Comparison of ENCODE assay signal across 26 cellular contexts in the genomic region with DNA sequence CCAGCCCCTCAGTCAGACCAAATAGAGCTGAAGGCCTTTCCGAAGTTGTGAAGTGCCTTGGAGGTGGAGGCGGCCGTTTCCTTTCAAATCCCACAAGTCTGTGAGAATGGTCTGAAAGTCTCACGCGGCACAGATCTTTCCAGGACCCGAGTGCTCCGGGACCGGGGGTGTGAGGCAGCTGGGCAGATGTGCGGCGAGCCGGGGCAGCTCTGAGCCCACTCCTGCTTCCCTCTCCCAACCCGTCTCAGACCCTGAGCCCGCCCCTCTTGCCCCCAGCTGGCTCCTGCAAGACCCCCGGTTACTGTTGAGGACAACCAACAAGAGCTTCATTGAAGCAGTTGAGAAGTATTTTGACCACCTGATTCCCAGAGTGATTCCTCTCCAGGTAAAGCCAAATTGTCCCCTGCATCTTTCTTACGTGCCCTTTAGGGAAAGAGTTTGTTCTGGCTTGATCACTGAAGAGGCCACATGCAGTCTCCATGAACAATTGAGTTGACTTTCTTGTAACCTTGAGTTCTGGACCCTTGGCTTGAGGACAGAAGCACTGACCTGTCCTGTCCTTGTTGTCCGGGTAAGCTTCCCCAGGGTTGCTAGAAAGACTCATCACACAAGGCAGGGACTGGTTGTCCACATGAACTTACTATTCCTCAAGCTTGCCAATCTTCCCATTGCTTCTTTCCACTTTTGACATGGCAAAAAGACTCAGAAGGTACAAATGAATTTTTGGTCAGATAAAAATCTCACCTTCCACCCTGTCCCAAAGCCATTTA. TPM values are rescaled to one million over a fixed set of nuclear protein-coding genes. Genes with fewer than 3 reads are reported as not detected.
DNase-seq lines count a peak whose midpoint lies in the region; ATAC-seq, FAIRE-seq and TF ChIP-seq lines count a peak whose summit lies in the region.
"Had no signal": no experiment of that assay in that cellular context is flagged by ENCODE, and none has a peak within 500 bp of the region (broad histone marks: within the 10 kb centered on the region; RNA-seq: fewer than 3 reads in every experiment).

No MANE protein-coding gene starts in this region.

- peak; percentile 28 for FAIRE-seq in bronchial epithelial cell (lab: Jason Lieb, UNC)
- FAIRE-seq: A204.1, D721Med, GM12891, GM19239, H1 had no signal

- H3K27ac Mint-ChIP-seq in T-helper 2 cell treated with Interferon-gamma antibody and Interleukin-4, amounts not matched to agents 5 μg/mL and 100 μg/mL, for 36 hours, result no peak overlapping the region
- H3K27ac Mint-ChIP-seq: B cell; CD14-positive monocyte; CD4-positive, alpha-beta T cell; CD8-positive, alpha-beta memory T cell had no signal

- H3K9me3 ChIP-seq in right atrium auricular region (no peaks in the 10 kb centered on the region), vagina (no peaks in the 10 kb centered on the region)

- TF ChIP-seq POLR2A in vagina (IDR thresholded peaks at IDR 0.05), result no peak

- H3K27me3 Mint-ChIP-seq in T-helper 2 cell treated with Interferon-gamma antibody and Interleukin-4, amounts not matched to agents 5 μg/mL and 100 μg/mL, for 36 hours (ENCODE audit: low read depth), result no peaks in the 10 kb centered on the region
- H3K27me3 Mint-ChIP-seq: CD4-positive, alpha-beta T cell had no signal

- H3K27ac ChIP-seq in right atrium auricular region, result no peak overlapping the region
- H3K27ac ChIP-seq in vagina, result no peak overlapping the region
- H3K27ac ChIP-seq: 22Rv1, BLaER1, GM23248 had no signal

- TF ChIP-seq CTCF in right atrium auricular region (IDR thresholded peaks at IDR 0.05) (no peak), bronchial epithelial cell (IDR thresholded peaks at IDR 0.05; ENCODE audit: insufficient read depth, low read length, severe bottlenecking) (no peak), vagina (IDR thresholded peaks at IDR 0.05) (no peak)

- no peaks in the 10 kb centered on the region for H3K27me3 ChIP-seq in right atrium auricular region
- H3K27me3 ChIP-seq in bronchial epithelial cell (ENCODE audit: control insufficient read depth, insufficient read depth, low read length), result no peaks in the 10 kb centered on the region
- H3K27me3 ChIP-seq in vagina, result no peaks in the 10 kb centered on the region

- H3K4me3 ChIP-seq in right atrium auricular region (no peak overlapping the region), bronchial epithelial cell (ENCODE audit: low read depth, low read length) (no peak overlapping the region), vagina (no peak overlapping the region)
- H3K4me3 ChIP-seq: BLaER1, GM23248 had no signal

- H3K4me3 Mint-ChIP-seq in T-helper 2 cell treated with Interferon-gamma antibody and Interleukin-4, amounts not matched to agents 5 μg/mL and 100 μg/mL, for 36 hours, result no peak overlapping the region
- H3K4me3 Mint-ChIP-seq: B cell; CD14-positive monocyte; CD4-positive, alpha-beta T cell; CD8-positive, alpha-beta memory T cell had no signal

- H3K36me3 ChIP-seq in right atrium auricular region, result no peaks in the 10 kb centered on the region
- H3K36me3 ChIP-seq in bronchial epithelial cell (ENCODE audit: control insufficient read depth, insufficient read depth, low read length), result no peaks in the 10 kb centered on the region
- no peaks in the 10 kb centered on the region for H3K36me3 ChIP-seq in vagina
- H3K36me3 ChIP-seq: BLaER1 had no signal

- intact Hi-C loops in Right ventricle myocardium superior (cut with DNase I), result no loop called here
- intact Hi-C loops in vagina (cut with DNase I), result no loop called here

- no peak for ATAC-seq in Right ventricle myocardium superior (ENCODE audit: poor library complexity)
- ATAC-seq in GM18907 (IDR thresholded peaks at IDR 0.05; ENCODE audit: unreplicated experiment), result no peak
- no peak for ATAC-seq in HG03025 (IDR thresholded peaks at IDR 0.05; ENCODE audit: low FRiP score, unreplicated experiment)

- no peaks in the 10 kb centered on the region for H3K4me1 ChIP-seq in right atrium auricular region
- no peaks in the 10 kb centered on the region for H3K4me1 ChIP-seq in vagina
- H3K4me1 ChIP-seq: BLaER1 had no signal

- peaks cover 3% of the 10 kb centered on the region for H3K9me3 Mint-ChIP-seq in T-helper 2 cell treated with Interferon-gamma antibody and Interleukin-4, amounts not matched to agents 5 μg/mL and 100 μg/mL, for 36 hours
- H3K9me3 Mint-ChIP-seq: CD4-positive, alpha-beta T cell had no signal

- H3K36me3 Mint-ChIP-seq in T-helper 2 cell treated with Interferon-gamma antibody and Interleukin-4, amounts not matched to agents 5 μg/mL and 100 μg/mL, for 36 hours (ENCODE audit: low read depth), result peaks cover 8% of the 10 kb centered on the region
- H3K36me3 Mint-ChIP-seq: CD14-positive monocyte; CD8-positive, alpha-beta memory T cell had no signal

- DNase-seq in T-helper 2 cell treated with Interferon-gamma antibody and Interleukin-4, amounts not matched to agents 5 μg/mL and 100 μg/mL, for 36 hours (ENCODE audit: low spot score), result peak; percentile 2
- DNase-seq in T-helper 2 cell (no peak), right atrium auricular region (ENCODE audit: low spot score) (peak; percentile 47), Right ventricle myocardium superior (no peak), bronchial epithelial cell (ENCODE audit: low read depth) (no peak), vagina (ENCODE audit: extremely low spot score in 2 of 2) (peak; percentile 65 to 84)
- DNase-seq: CD4-positive, alpha-beta T cell; CD8-positive, alpha-beta memory T cell; DMS 273 treated with DMSO at 0.1 percent for 48 hours; DMS79; EL; GDM1; GM23248; H7; HCEC 1CT had no signal

- peaks cover 12% of the 10 kb centered on the region for H3K4me1 Mint-ChIP-seq in T-helper 2 cell treated with Interferon-gamma antibody and Interleukin-4, amounts not matched to agents 5 μg/mL and 100 μg/mL, for 36 hours (ENCODE audit: low read depth)
- H3K4me1 Mint-ChIP-seq: B cell; CD14-positive monocyte; CD8-positive, alpha-beta memory T cell had no signal

RNA-seq across cellular contexts. Expression of a gene that starts 7.5 kb away (rescaled TPM):
- total RNA-seq in right atrium auricular region, result not detected
- total RNA-seq in Right ventricle myocardium superior, result not detected
- 1.7 and 2.1 TPM in 2 replicates for total RNA-seq in bronchial epithelial cell
- total RNA-seq in vagina, result 2.2 TPM
- total RNA-seq: B cell, GM23248 had no signal

RNA-seq across cellular contexts. Expression of a gene that starts 30.3 kb away (rescaled TPM):
- total RNA-seq in right atrium auricular region, result 10 to 100 TPM; 17.6 to 32.9 TPM
- 37.6 TPM for total RNA-seq in Right ventricle myocardium superior
- total RNA-seq in bronchial epithelial cell, result 13.3 and 17.9 TPM in 2 replicates
- total RNA-seq in vagina, result 31.9 TPM

RNA-seq across cellular contexts. Expression of a gene that starts 30.5 kb away (rescaled TPM):
- total RNA-seq in right atrium auricular region (10 to 100 TPM; 35.8 to 47.1 TPM), Right ventricle myocardium superior (35.4 TPM), bronchial epithelial cell (34.3 and 60.3 TPM in 2 replicates), vagina (39.8 TPM)

RNA-seq across cellular contexts. Expression of a gene that starts 48.1 kb away (rescaled TPM):
- total RNA-seq in right atrium auricular region (1 to 10 TPM in 1 of 2 donors, under 1 TPM in 1; 0.22 to 2.4 TPM), Right ventricle myocardium superior (0.30 TPM), bronchial epithelial cell (2.9 and 3.4 TPM in 2 replicates), vagina (2.0 TPM)
- total RNA-seq: GM23248 had no signal

RNA-seq across cellular contexts. Expression of a gene that starts 59.2 kb away (rescaled TPM):
- total RNA-seq in right atrium auricular region, result 10 to 100 TPM; 24.9 to 25.1 TPM
- total RNA-seq in Right ventricle myocardium superior, result 38.8 TPM
- total RNA-seq in bronchial epithelial cell, result 19.1 and 19.2 TPM in 2 replicates
- total RNA-seq in vagina, result 36.1 TPM

Comparison
In these comparisons a context has a peak if more than half of its experiments do, and no peak if none do; other contexts are left out.
1. DNase-seq: peak in T-helper 2 cell treated with Interferon-gamma antibody and Interleukin-4, amounts not matched to agents 5 μg/mL and 100 μg/mL, for 36 hours (single experiment), right atrium auricular region (single experiment) and vagina (2 of 2); none in T-helper 2 cell (0 of 5), Right ventricle myocardium superior (single experiment) and bronchial epithelial cell (single experiment).